Comparison of ENCODE assay signal across 12 cellular contexts in the genomic region with DNA sequence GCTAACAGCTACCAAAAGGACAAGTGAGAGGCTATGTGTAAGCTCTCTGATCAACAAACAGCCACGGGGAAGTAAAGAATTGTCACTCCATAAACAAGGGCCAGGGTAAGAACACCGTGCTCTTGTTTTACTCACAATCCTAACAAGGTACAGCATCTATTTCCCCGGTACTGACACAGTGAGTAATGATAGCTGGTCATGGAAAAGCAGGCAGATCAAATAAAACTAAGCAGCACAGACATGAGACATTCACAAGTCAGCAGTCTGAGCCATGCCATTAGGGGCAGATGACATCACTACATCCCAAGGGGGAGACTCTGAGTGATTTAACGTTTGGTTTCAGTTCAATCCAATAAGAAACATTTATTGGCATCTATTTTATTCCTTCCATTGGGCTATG. TPM values are rescaled to one million over a fixed set of nuclear protein-coding genes. Genes with fewer than 3 reads are reported as not detected.
A peak's percentile ranks its signal among the peaks of the same experiment; 100 is the strongest.
DNase-seq lines count a peak whose midpoint lies in the region.
"Had no signal": no experiment of that assay in that cellular context is flagged by ENCODE, and none has a peak within 500 bp of the region (broad histone marks: within the 10 kb centered on the region; RNA-seq: fewer than 3 reads in every experiment).

No MANE protein-coding gene starts in this region.

- peak; percentile 37 for DNase-seq in NCI-H2107 treated with DMSO at 0.1 percent for 48 hours (lab: John Stamatoyannopoulos, UW; ENCODE audit: unreplicated experiment)
- DNase-seq in NCI-H2107 (lab: John Stamatoyannopoulos, UW), result no peak
- peak; percentile 80 for DNase-seq in HT1080 (ENCODE audit: low read depth)
- DNase-seq in astrocyte of the hippocampus (ENCODE audit: low read depth, low spot score), result peak; percentile 61
- DNase-seq in myocyte (ENCODE audit: low read depth), result peak; percentile 54
- DNase-seq in H4 (ENCODE audit: low spot score), result no peak
- no peak for DNase-seq in midbrain (lab: John Stamatoyannopoulos, UW)
- DNase-seq in pons (ENCODE audit: low spot score), result no peak
- DNase-seq: caudate nucleus, H9, NCI-H524, testis had no signal

RNA-seq across cellular contexts. Expression of gene ARL6IP4, which starts 54.4 kb away (rescaled TPM):
- 237 and 253 TPM in 2 replicates for total RNA-seq in HT1080 (2014; rRNA removed; shearing (Covaris generic))
- 189 and 217 TPM in 2 replicates for polyA plus RNA-seq in HT1080 (2015; cell fraction: cytosol; rRNA removed)
- polyA plus RNA-seq in HT1080 (2015; cell fraction: nucleus; rRNA removed), result 140 and 151 TPM in 2 replicates
- 189 and 192 TPM in 2 replicates for total RNA-seq in myocyte
- polyA plus RNA-seq in myocyte (2012), result 184 TPM
- 111 and 179 TPM in 2 replicates for total RNA-seq in H4 (2014; rRNA removed; shearing (Covaris generic))

RNA-seq across cellular contexts. Expression of gene OGFOD2, which starts 59.8 kb away (rescaled TPM):
- total RNA-seq in HT1080 (2014; rRNA removed; shearing (Covaris generic)), result 19.4 and 22.7 TPM in 2 replicates
- polyA plus RNA-seq in HT1080 (2015; cell fraction: cytosol; rRNA removed), result 21.8 and 31.7 TPM in 2 replicates
- polyA plus RNA-seq in HT1080 (2015; cell fraction: nucleus; rRNA removed), result 51.5 and 52.7 TPM in 2 replicates
- 15.3 and 20.8 TPM in 2 replicates for total RNA-seq in myocyte
- 15.1 TPM for polyA plus RNA-seq in myocyte (2012)
- total RNA-seq in H4 (2014; rRNA removed; shearing (Covaris generic)), result 17.5 and 18.1 TPM in 2 replicates

Comparison
In these comparisons a context has a peak if more than half of its experiments do, and no peak if none do; other contexts are left out.
1. DNase-seq: peak in NCI-H2107 treated with DMSO at 0.1 percent for 48 hours (single experiment), HT1080 (single experiment), astrocyte of the hippocampus (single experiment) and myocyte (single experiment); none in NCI-H2107 (single experiment), H4 (single experiment), midbrain (single experiment) and pons (single experiment).